11 cellular contexts compared by ENCODE assay signal in the genomic region with DNA sequence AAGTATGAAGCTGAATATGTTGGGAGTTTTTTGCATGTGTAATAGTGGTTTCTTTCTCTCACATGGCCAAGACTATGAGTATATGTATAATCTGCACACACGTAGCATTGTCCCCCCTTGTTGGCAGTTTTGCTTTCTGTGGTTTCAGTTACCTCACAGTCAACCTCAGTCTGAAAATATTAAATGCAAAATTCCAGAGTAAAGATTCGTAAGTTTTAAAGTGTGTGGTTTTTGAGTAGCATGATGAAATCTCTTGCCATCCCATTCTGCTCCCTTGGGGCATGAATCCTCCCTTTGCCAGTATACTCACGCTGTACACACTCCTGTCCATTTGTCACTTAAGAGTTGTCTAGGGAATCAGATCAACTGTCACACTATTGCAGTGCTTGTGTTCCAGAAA.
DNase-seq lines count a peak whose midpoint lies in the region; ATAC-seq and TF ChIP-seq lines count a peak whose summit lies in the region.
"Had no signal": no experiment of that assay in that cellular context is flagged by ENCODE, and none has a peak within 500 bp of the region (broad histone marks: within the 10 kb centered on the region; RNA-seq: fewer than 3 reads in every experiment).

No MANE protein-coding gene starts in this region.

- H3K4me3 ChIP-seq in BLaER1 (no peak overlapping the region), gastroesophageal sphincter (no peak overlapping the region)
- H3K4me3 ChIP-seq: mucosa of descending colon, thyroid gland had no signal

- peak; percentile 24 for DNase-seq in NCI-H187 treated with DMSO at 0.1 percent for 48 hours (lab: John Stamatoyannopoulos, UW)
- peak; percentile 97 for DNase-seq in fibroblast of peridontal ligament (ENCODE audit: extremely low read depth)
- DNase-seq in cerebellar nuclear complex (lab: John Stamatoyannopoulos, UW): no peak
- no peak for DNase-seq in NOMO-1 treated with DMSO at 0.1 percent for 48 hours (lab: John Stamatoyannopoulos, UW; ENCODE audit: unreplicated experiment)
- DNase-seq: activated B cell treated with CpG ODN at 0.5 μM for 24 hours, mucosa of descending colon, thyroid gland had no signal

- H3K9me3 ChIP-seq in BLaER1 (no peaks in the 10 kb centered on the region), gastroesophageal sphincter (no peaks in the 10 kb centered on the region)
- H3K9me3 ChIP-seq: mucosa of descending colon, thyroid gland had no signal

- H4K20me1 ChIP-seq in BLaER1: no peaks in the 10 kb centered on the region

- H3K27ac ChIP-seq in BLaER1 (no peak overlapping the region), gastroesophageal sphincter (no peak overlapping the region)
- H3K27ac ChIP-seq: thyroid gland had no signal

- TF ChIP-seq POLR2A in gastroesophageal sphincter (IDR thresholded peaks at IDR 0.05) (no peak), GM18505 (IDR thresholded peaks at IDR 0.05; ENCODE audit: borderline replicate concordance, extremely low read depth, insufficient read depth, insufficient read length) (no peak)

- ATAC-seq in GM21717 (IDR thresholded peaks at IDR 0.05; ENCODE audit: unreplicated experiment) (peak; percentile 78), gastroesophageal sphincter (no peak), GM18505 (IDR thresholded peaks at IDR 0.05; ENCODE audit: unreplicated experiment) (no peak)
- ATAC-seq: mucosa of descending colon had no signal

- H3K36me3 ChIP-seq in BLaER1 (no peaks in the 10 kb centered on the region), gastroesophageal sphincter (no peaks in the 10 kb centered on the region)
- H3K36me3 ChIP-seq: thyroid gland had no signal

- no peak for TF ChIP-seq CTCF in gastroesophageal sphincter (IDR thresholded peaks at IDR 0.05)

- H3K27me3 ChIP-seq in BLaER1 (no peaks in the 10 kb centered on the region), gastroesophageal sphincter (no peaks in the 10 kb centered on the region)
- H3K27me3 ChIP-seq: thyroid gland had no signal

- no peak overlapping the region for H3K9ac ChIP-seq in BLaER1

- H3K4me1 ChIP-seq in BLaER1 (peaks cover 5% of the 10 kb centered on the region), gastroesophageal sphincter (no peaks in the 10 kb centered on the region)
- H3K4me1 ChIP-seq: thyroid gland had no signal

- TF ChIP-seq EP300 in gastroesophageal sphincter (IDR thresholded peaks at IDR 0.05): no peak

- 0 out of 2 replicates have a peak overlapping the region, but pooled peaks have one; percentile 6 for H3K4me2 ChIP-seq in BLaER1

- WGBS in gastroesophageal sphincter (ENCODE audit: low coverage in 1 of 2), 2 donors: 82 to 88% methylated on average over 2 to 3 of the region's 3 CpGs

Comparison
In these comparisons a context has a peak if more than half of its experiments do, and no peak if none do; other contexts are left out.
1. DNase-seq: peak in NCI-H187 treated with DMSO at 0.1 percent for 48 hours (single experiment) and fibroblast of peridontal ligament (single experiment); none in cerebellar nuclear complex (0 of 2) and NOMO-1 treated with DMSO at 0.1 percent for 48 hours (single experiment).